Comparison of ENCODE assay signal across 6 cellular contexts in the genomic region with DNA sequence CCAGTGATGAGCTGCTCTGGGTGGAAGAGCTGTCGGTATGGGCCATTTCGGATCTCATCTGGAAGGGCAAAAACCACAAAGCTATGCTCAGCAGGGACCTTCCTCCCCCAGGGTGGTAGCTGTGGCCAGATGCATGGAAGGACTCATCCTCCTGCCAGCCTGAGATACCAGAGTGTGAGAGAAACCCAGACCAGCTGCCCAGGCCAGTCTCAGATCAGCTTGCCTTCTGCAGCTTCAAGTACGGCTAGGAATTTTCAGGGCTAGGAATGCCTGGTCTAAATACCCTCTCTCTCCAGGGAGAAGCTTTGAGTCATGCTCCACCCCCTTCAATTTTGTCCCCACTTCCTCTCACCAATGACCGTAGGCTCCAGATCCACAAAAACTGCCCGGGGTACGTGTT. TPM values are rescaled to one million over a fixed set of nuclear protein-coding genes. Genes with fewer than 3 reads are reported as not detected.
DNase-seq lines count a peak whose midpoint lies in the region; ATAC-seq, FAIRE-seq and TF ChIP-seq lines count a peak whose summit lies in the region.

No MANE protein-coding gene starts in this region.

- peak overlapping the region; percentile 94 for H3K4me2 ChIP-seq in astrocyte (ENCODE audit: low read length)

- no peaks in the 10 kb centered on the region for H3K9me3 Mint-ChIP-seq in astrocyte (ENCODE audit: unreplicated experiment)

- TF ChIP-seq CTCF in LNCaP clone FGC (IDR thresholded peaks at IDR 0.05; ENCODE audit: control insufficient read depth, extremely low read depth, insufficient read depth) (no peak), astrocyte (IDR thresholded peaks at IDR 0.05; ENCODE audit: insufficient read depth, low read depth, low read length) (no peak), psoas muscle (IDR thresholded peaks at IDR 0.05) (no peak)

- H3K4me3 Mint-ChIP-seq in astrocyte (ENCODE audit: unreplicated experiment) = peak overlapping the region; percentile 70

- 38 to 58% (median 42%) methylated on average over 6 of the region's 6 CpGs for WGBS in psoas muscle, 3 donors

- H3K36me3 Mint-ChIP-seq in astrocyte (ENCODE audit: low read depth, unreplicated experiment) = peaks cover 5% of the 10 kb centered on the region

- peak overlapping the region; percentile 59 for H3K27ac Mint-ChIP-seq in astrocyte (ENCODE audit: unreplicated experiment)

- H3K27me3 ChIP-seq in astrocyte (ENCODE audit: insufficient read depth, low read length) (peaks cover 22% of the 10 kb centered on the region), psoas muscle (ENCODE audit: insufficient read depth in 3 of 3, low read length in 2 of 3) (no peaks in the 10 kb centered on the region)

- peaks cover 15% of the 10 kb centered on the region for H3K79me2 ChIP-seq in astrocyte (ENCODE audit: insufficient read depth, low read length)

- no peaks in the 10 kb centered on the region for H3K36me3 ChIP-seq in astrocyte (ENCODE audit: insufficient read depth, low read length)
- H3K36me3 ChIP-seq in psoas muscle (ENCODE audit: insufficient read depth in 1 of 2, low read depth in 1 of 2) = peaks cover 0 to 55% of the 10 kb centered on the region in 2 donors

- H3K27ac ChIP-seq in astrocyte (ENCODE audit: low read depth, low read length) = no peak overlapping the region
- peak overlapping the region; percentile 94 for H3K27ac ChIP-seq in psoas muscle

- peak overlapping the region; percentile 84; the same call in 1 of the 2 replicates for H3K4me3 ChIP-seq in LNCaP clone FGC (ENCODE audit: low read depth, low read length)
- no peak overlapping the region for H3K4me3 ChIP-seq in astrocyte (ENCODE audit: insufficient read depth, low read depth, low read length)
- H3K4me3 ChIP-seq in psoas muscle = peak overlapping the region; percentile 75

- H3K27me3 Mint-ChIP-seq in astrocyte (ENCODE audit: low read depth, unreplicated experiment) = peaks cover 21% of the 10 kb centered on the region

- peaks cover 48% of the 10 kb centered on the region for H3K4me1 ChIP-seq in astrocyte (ENCODE audit: insufficient read depth, low read length)
- peaks cover 48% of the 10 kb centered on the region for H3K4me1 ChIP-seq in psoas muscle

- DNase-seq in LNCaP clone FGC (ENCODE audit: low read depth) (no peak), astrocyte (ENCODE audit: low read depth) (no peak), psoas muscle (no peak), GM19238 (ENCODE audit: insufficient read length, low spot score) (no peak), COLO668 (lab: John Stamatoyannopoulos, UW; ENCODE audit: unreplicated experiment) (no peak)

- peaks cover 40% of the 10 kb centered on the region for H3K4me1 Mint-ChIP-seq in astrocyte (ENCODE audit: low read depth, unreplicated experiment)

- H4K20me1 ChIP-seq in astrocyte (ENCODE audit: insufficient read depth, low read length) = peaks cover 4% of the 10 kb centered on the region

- no peak overlapping the region for H2AFZ ChIP-seq in astrocyte (ENCODE audit: low read depth, low read length)

- FAIRE-seq in astrocyte (lab: Jason Lieb, UNC) = no peak

- H3K9ac ChIP-seq in astrocyte (ENCODE audit: low read length) = no peak overlapping the region

- no peaks in the 10 kb centered on the region for H3K9me3 ChIP-seq in astrocyte (ENCODE audit: insufficient read depth, low read depth, low read length)
- H3K9me3 ChIP-seq in psoas muscle = no peaks in the 10 kb centered on the region

- ATAC-seq in psoas muscle (no peak), GM18519 (IDR thresholded peaks at IDR 0.05; ENCODE audit: low FRiP score, unreplicated experiment) (no peak)

- intact Hi-C loops in psoas muscle (cut with DNase I) = no loop called here

RNA-seq across cellular contexts. Expression of a gene that starts 1.4 kb away (rescaled TPM):
- total RNA-seq in astrocyte (not detected in 2 replicates), psoas muscle (not detected)
- under 1 TPM in 1 of 3 donors, not detected in 2; 0.06 TPM for polyA plus RNA-seq in psoas muscle

RNA-seq across cellular contexts. Expression of a gene that starts 2.1 kb away (rescaled TPM):
- total RNA-seq in astrocyte (18.0 and 19.7 TPM in 2 replicates), psoas muscle (100 to 1,000 TPM; 522 to 707 (median 613) TPM)
- polyA plus RNA-seq in psoas muscle = 100 to 1,000 TPM; 291 to 618 (median 508) TPM

RNA-seq across cellular contexts. Expression of a gene that starts 6.4 kb away (rescaled TPM):
- total RNA-seq in astrocyte = 19.1 and 20.6 TPM in 2 replicates
- total RNA-seq in psoas muscle = 10 to 100 TPM; 11.6 to 16.7 (median 14.3) TPM
- polyA plus RNA-seq in psoas muscle = 10 to 100 TPM; 15.8 to 38.5 (median 29.7) TPM

RNA-seq across cellular contexts. Expression of a gene that starts 6.4 kb away (rescaled TPM):
- total RNA-seq in astrocyte = 2.7 and 4.6 TPM in 2 replicates
- 1 to 10 TPM in 1 of 4 donors, under 1 TPM in 3; 0.59 to 1.6 (median 0.92) TPM for total RNA-seq in psoas muscle
- 1 to 10 TPM in 1 of 3 donors, under 1 TPM in 2; 0.55 to 3.7 (median 0.82) TPM for polyA plus RNA-seq in psoas muscle

RNA-seq across cellular contexts. Expression of a gene that starts 22.1 kb away (rescaled TPM):
- total RNA-seq in astrocyte (41.6 and 43.8 TPM in 2 replicates), psoas muscle (10 to 100 TPM in 3 of 4 donors, 1 to 10 TPM in 1; 9.3 to 29.4 (median 15.2) TPM)
- polyA plus RNA-seq in psoas muscle = 10 to 100 TPM in 2 of 3 donors, 1 to 10 TPM in 1; 8.7 to 27.8 (median 14.9) TPM

Comparison
In these comparisons a context has a peak if more than half of its experiments do, and no peak if none do; other contexts are left out.
1. RNA of a gene that starts 2.1 kb away (total RNA-seq): 522 to 707 TPM in psoas muscle; 18.0 to 19.7 TPM in astrocyte; every median in the first group is over 10 times any median in the second.